Comparison of ENCODE assay signal across 1 cellular context in the genomic region with DNA sequence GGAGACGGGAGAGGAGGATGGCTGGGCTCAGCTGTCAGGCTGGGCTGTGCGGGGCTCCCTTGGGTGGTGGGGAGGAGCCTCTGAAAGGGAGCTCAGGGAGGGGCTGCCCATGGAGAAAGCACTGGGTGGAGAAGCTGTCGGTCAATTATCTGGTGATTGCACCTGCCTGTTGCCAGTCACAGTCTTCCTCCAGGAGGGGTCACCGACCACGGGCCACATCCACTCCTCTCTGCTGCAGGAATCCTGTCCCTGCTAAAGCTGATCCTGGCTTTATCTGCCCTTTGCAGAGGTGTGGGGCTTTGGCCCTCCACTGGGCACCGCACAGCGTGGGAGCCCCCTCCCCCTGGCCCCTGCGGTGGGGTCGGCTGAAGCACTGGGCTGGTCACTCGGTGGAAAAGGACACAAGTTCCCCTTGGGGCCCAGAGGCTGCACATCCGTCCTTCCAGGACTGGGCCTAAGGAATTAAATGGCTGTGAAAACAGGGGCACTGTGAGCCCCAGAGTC.
TF ChIP-seq lines count a peak whose summit lies in the region.

No MANE protein-coding gene starts in this region.

TF ChIP-seq in WTC11, 78 proteins besides CTCF, POLR2A, EP300 and RAD21 (continued from another document):
- TF ChIP-seq, protein P1, sequence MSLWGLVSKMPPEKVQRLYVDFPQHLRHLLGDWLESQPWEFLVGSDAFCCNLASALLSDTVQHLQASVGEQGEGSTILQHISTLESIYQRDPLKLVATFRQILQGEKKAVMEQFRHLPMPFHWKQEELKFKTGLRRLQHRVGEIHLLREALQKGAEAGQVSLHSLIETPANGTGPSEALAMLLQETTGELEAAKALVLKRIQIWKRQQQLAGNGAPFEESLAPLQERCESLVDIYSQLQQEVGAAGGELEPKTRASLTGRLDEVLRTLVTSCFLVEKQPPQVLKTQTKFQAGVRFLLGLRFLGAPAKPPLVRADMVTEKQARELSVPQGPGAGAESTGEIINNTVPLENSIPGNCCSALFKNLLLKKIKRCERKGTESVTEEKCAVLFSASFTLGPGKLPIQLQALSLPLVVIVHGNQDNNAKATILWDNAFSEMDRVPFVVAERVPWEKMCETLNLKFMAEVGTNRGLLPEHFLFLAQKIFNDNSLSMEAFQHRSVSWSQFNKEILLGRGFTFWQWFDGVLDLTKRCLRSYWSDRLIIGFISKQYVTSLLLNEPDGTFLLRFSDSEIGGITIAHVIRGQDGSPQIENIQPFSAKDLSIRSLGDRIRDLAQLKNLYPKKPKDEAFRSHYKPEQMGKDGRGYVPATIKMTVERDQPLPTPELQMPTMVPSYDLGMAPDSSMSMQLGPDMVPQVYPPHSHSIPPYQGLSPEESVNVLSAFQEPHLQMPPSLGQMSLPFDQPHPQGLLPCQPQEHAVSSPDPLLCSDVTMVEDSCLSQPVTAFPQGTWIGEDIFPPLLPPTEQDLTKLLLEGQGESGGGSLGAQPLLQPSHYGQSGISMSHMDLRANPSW (CRISPR knock-in tag; conservative IDR thresholded peaks at IDR 0.05; ENCODE audit: low read depth): no peak
- TF ChIP-seq, protein P2, sequence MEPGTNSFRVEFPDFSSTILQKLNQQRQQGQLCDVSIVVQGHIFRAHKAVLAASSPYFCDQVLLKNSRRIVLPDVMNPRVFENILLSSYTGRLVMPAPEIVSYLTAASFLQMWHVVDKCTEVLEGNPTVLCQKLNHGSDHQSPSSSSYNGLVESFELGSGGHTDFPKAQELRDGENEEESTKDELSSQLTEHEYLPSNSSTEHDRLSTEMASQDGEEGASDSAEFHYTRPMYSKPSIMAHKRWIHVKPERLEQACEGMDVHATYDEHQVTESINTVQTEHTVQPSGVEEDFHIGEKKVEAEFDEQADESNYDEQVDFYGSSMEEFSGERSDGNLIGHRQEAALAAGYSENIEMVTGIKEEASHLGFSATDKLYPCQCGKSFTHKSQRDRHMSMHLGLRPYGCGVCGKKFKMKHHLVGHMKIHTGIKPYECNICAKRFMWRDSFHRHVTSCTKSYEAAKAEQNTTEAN (CRISPR knock-in tag; IDR thresholded peaks at IDR 0.05): no peak
- TF ChIP-seq, protein P3, sequence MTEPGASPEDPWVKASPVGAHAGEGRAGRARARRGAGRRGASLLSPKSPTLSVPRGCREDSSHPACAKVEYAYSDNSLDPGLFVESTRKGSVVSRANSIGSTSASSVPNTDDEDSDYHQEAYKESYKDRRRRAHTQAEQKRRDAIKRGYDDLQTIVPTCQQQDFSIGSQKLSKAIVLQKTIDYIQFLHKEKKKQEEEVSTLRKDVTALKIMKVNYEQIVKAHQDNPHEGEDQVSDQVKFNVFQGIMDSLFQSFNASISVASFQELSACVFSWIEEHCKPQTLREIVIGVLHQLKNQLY (CRISPR knock-in tag; IDR thresholded peaks at IDR 0.05): no peak
- no peak for TF ChIP-seq GTF2I (CRISPR knock-in tag; conservative IDR thresholded peaks at IDR 0.05)
